37 cellular contexts compared by ENCODE assay signal in the genomic region with DNA sequence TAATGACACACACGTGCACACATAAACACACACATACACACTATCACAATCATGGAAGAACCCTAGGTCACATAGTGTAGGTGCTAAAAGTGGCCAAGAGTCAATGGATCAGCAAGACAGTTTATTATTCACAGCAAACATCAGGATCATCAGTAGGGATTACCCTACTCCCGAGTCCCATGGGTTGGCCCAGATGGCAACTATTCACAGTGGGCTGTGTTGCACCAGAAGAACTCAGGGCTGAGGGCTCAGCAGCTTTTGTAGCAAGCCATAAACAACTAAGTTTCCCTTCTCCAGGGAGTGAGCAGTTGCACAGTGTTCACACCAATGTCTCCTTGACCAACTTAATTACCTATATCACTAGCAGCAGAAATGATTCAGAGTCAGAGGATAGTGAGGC.
"Had no signal": no experiment of that assay in that cellular context is flagged by ENCODE, and none has a peak within 500 bp of the region (broad histone marks: within the 10 kb centered on the region; RNA-seq: fewer than 3 reads in every experiment).

No MANE protein-coding gene starts in this region.

- H3K4me1 Mint-ChIP-seq: activated CD4-positive, alpha-beta T cell treated with anti-CD3 and anti-CD28 coated beads, Interleukin-2, amount 10 ng/mL, durations not matched to agents 24 days and 14 days had no signal

- H3K9me3 ChIP-seq: adrenal gland, body of pancreas, breast epithelium had no signal

- H3K4me1 ChIP-seq: breast epithelium had no signal

- H3K4me3 Mint-ChIP-seq: activated B cell treated with CpG ODN at 0.5 μM for 24 hours; activated CD4-positive, alpha-beta memory T cell treated with anti-CD3 and anti-CD28 coated beads, Interleukin-2, amount 10 ng/mL, durations not matched to agents 7 days and 5 days; activated CD4-positive, alpha-beta T cell treated with anti-CD3 and anti-CD28 coated beads, Interleukin-2, amount 10 ng/mL, durations not matched to agents 24 days and 14 days; activated naive CD4-positive, alpha-beta T cell treated with anti-CD3 and anti-CD28 coated beads for 36 hours; activated naive CD8-positive, alpha-beta T cell treated with anti-CD3 and anti-CD28 coated beads for 36 hours; activated T-cell treated with anti-CD3 and anti-CD28 coated beads, Interleukin-2, amount 50 U/mL, for 4 hours; activated T-cell treated with anti-CD3 and anti-CD28 coated beads, Interleukin-2, amount 50 U/mL, for 72 hours; activated T-helper 1 cell treated with anti-CD3 and anti-CD28 coated beads, Interleukin-12 subunit alpha, Interleukin-12 subunit beta, Interleukin-2, Interleukin-4 antibody, amounts not matched to agents 30 ng/mL and 10 ng/mL and 1 ng/mL, durations not matched to agents 14 hours and 24 hours and 36 hours; activated T-helper 17 cell treated with anti-CD3 and anti-CD28 coated beads, Interleukin-2, amount 50 U/mL, for 72 hours; T-helper 1 cell treated with Interleukin-12 subunit alpha and Interleukin-12 subunit beta and Interleukin-4 antibody, amounts not matched to agents 30 μg/mL and 1 μg/mL, for 36 hours; T-helper 2 cell treated with Interferon-gamma antibody and Interleukin-4, amounts not matched to agents 5 μg/mL and 100 μg/mL, for 36 hours had no signal

- H3K27ac ChIP-seq: adrenal gland, body of pancreas, brain microvascular endothelial cell, breast epithelium, VCaP had no signal

- H3K9me3 Mint-ChIP-seq: activated B cell treated with CpG ODN at 0.5 μM for 24 hours; activated CD4-positive, alpha-beta memory T cell treated with anti-CD3 and anti-CD28 coated beads, Interleukin-2, amount 10 ng/mL, durations not matched to agents 7 days and 5 days; activated CD4-positive, alpha-beta T cell treated with anti-CD3 and anti-CD28 coated beads, Interleukin-2, amount 10 ng/mL, durations not matched to agents 24 days and 14 days; activated naive CD4-positive, alpha-beta T cell treated with anti-CD3 and anti-CD28 coated beads for 36 hours; activated naive CD4-positive, alpha-beta T cell treated with anti-CD3 and anti-CD28 coated beads, Interleukin-2, amount 50 U/mL, for 72 hours; activated naive CD8-positive, alpha-beta T cell treated with anti-CD3 and anti-CD28 coated beads for 36 hours; activated T-cell treated with anti-CD3 and anti-CD28 coated beads, Interleukin-2, amount 50 U/mL, for 4 hours; activated T-cell treated with anti-CD3 and anti-CD28 coated beads, Interleukin-2, amount 50 U/mL, for 72 hours; activated T-helper 1 cell treated with anti-CD3 and anti-CD28 coated beads, Interleukin-12 subunit alpha, Interleukin-12 subunit beta, Interleukin-2, Interleukin-4 antibody, amounts not matched to agents 30 ng/mL and 10 ng/mL and 1 ng/mL, durations not matched to agents 14 hours and 24 hours and 36 hours; activated T-helper 17 cell treated with anti-CD3 and anti-CD28 coated beads, Interleukin-2, amount 50 U/mL, for 72 hours; T-helper 1 cell treated with Interleukin-12 subunit alpha and Interleukin-12 subunit beta and Interleukin-4 antibody, amounts not matched to agents 30 μg/mL and 1 μg/mL, for 36 hours; T-helper 2 cell treated with Interferon-gamma antibody and Interleukin-4, amounts not matched to agents 5 μg/mL and 100 μg/mL, for 36 hours had no signal

- H3K27me3 Mint-ChIP-seq: activated B cell treated with CpG ODN at 0.5 μM for 24 hours; activated CD4-positive, alpha-beta memory T cell treated with anti-CD3 and anti-CD28 coated beads, Interleukin-2, amount 10 ng/mL, durations not matched to agents 7 days and 5 days; activated CD4-positive, alpha-beta T cell treated with anti-CD3 and anti-CD28 coated beads, Interleukin-2, amount 10 ng/mL, durations not matched to agents 24 days and 14 days; activated naive CD8-positive, alpha-beta T cell treated with anti-CD3 and anti-CD28 coated beads for 36 hours; activated T-helper 17 cell treated with anti-CD3 and anti-CD28 coated beads, Interleukin-2, amount 50 U/mL, for 72 hours had no signal

- H3K27ac Mint-ChIP-seq: activated B cell treated with CpG ODN at 0.5 μM for 24 hours; activated CD4-positive, alpha-beta memory T cell treated with anti-CD3 and anti-CD28 coated beads, Interleukin-2, amount 10 ng/mL, durations not matched to agents 7 days and 5 days; activated CD4-positive, alpha-beta T cell treated with anti-CD3 and anti-CD28 coated beads, Interleukin-2, amount 10 ng/mL, durations not matched to agents 24 days and 14 days; activated naive CD4-positive, alpha-beta T cell treated with anti-CD3 and anti-CD28 coated beads for 36 hours; activated naive CD4-positive, alpha-beta T cell treated with anti-CD3 and anti-CD28 coated beads, Interleukin-2, amount 50 U/mL, for 72 hours; activated naive CD8-positive, alpha-beta T cell treated with anti-CD3 and anti-CD28 coated beads for 36 hours; activated T-cell treated with anti-CD3 and anti-CD28 coated beads, Interleukin-2, amount 50 U/mL, for 72 hours; activated T-helper 1 cell treated with anti-CD3 and anti-CD28 coated beads, Interleukin-12 subunit alpha, Interleukin-12 subunit beta, Interleukin-2, Interleukin-4 antibody, amounts not matched to agents 30 ng/mL and 10 ng/mL and 1 ng/mL, durations not matched to agents 14 hours and 24 hours and 36 hours; activated T-helper 17 cell treated with anti-CD3 and anti-CD28 coated beads, Interleukin-2, amount 50 U/mL, for 72 hours; T-helper 1 cell treated with Interleukin-12 subunit alpha and Interleukin-12 subunit beta and Interleukin-4 antibody, amounts not matched to agents 30 μg/mL and 1 μg/mL, for 36 hours; T-helper 2 cell treated with Interferon-gamma antibody and Interleukin-4, amounts not matched to agents 5 μg/mL and 100 μg/mL, for 36 hours had no signal

- H3K36me3 Mint-ChIP-seq: activated naive CD4-positive, alpha-beta T cell treated with anti-CD3 and anti-CD28 coated beads, Interleukin-2, amount 50 U/mL, for 72 hours; activated naive CD8-positive, alpha-beta T cell treated with anti-CD3 and anti-CD28 coated beads for 36 hours had no signal

- ATAC-seq: activated naive CD4-positive, alpha-beta T cell treated with anti-CD3 and anti-CD28 coated beads, Interleukin-2, amount 50 U/mL, for 72 hours; activated T-cell treated with anti-CD3 and anti-CD28 coated beads, Interleukin-2, amount 50 U/mL, for 4 hours; activated T-cell treated with anti-CD3 and anti-CD28 coated beads, Interleukin-2, amount 50 U/mL, for 72 hours; activated T-helper 17 cell treated with anti-CD3 and anti-CD28 coated beads, Interleukin-2, amount 50 U/mL, for 72 hours; body of pancreas had no signal

- H3K36me3 ChIP-seq: adrenal gland, brain microvascular endothelial cell, breast epithelium had no signal

- DNase-seq: activated B cell treated with CpG ODN at 0.5 μM for 24 hours; activated CD4-positive, alpha-beta memory T cell treated with anti-CD3 and anti-CD28 coated beads, Interleukin-2, amount 10 ng/mL, durations not matched to agents 7 days and 5 days; activated CD4-positive, alpha-beta T cell treated with anti-CD3 and anti-CD28 coated beads for 4 hours; activated CD4-positive, alpha-beta T cell treated with anti-CD3 and anti-CD28 coated beads, Interleukin-2, amount 10 ng/mL, durations not matched to agents 24 days and 14 days; activated CD4-positive, alpha-beta T cell treated with anti-CD3 and anti-CD28 coated beads, Interleukin-2, amount 50 U/mL, for 1 hour; activated CD4-positive, alpha-beta T cell treated with anti-CD3 and anti-CD28 coated beads, Interleukin-2, amount 50 U/mL, for 48 hours; activated CD4-positive, CD25-positive, alpha-beta regulatory T cell treated with anti-CD3 and anti-CD28 coated beads, Interleukin-2, amount 50 U/mL, for 72 hours; activated CD8-positive, alpha-beta memory T cell treated with anti-CD3 and anti-CD28 coated beads, Interleukin-2, amount 50 U/mL, for 4 hours; activated effector memory CD4-positive, alpha-beta T cell treated with anti-CD3 and anti-CD28 coated beads, Interleukin-2, amount 50 U/mL, for 16 hours; activated gamma-delta T cell treated with Interleukin-2 at 50 U/mL for 16 hours; activated naive CD4-positive, alpha-beta T cell; activated naive CD4-positive, alpha-beta T cell treated with anti-CD3 and anti-CD28 coated beads for 36 hours; activated naive CD4-positive, alpha-beta T cell treated with anti-CD3 and anti-CD28 coated beads, Interleukin-2, amount 50 U/mL, for 16 hours; activated naive CD8-positive, alpha-beta T cell treated with anti-CD3 and anti-CD28 coated beads for 36 hours; activated T-cell treated with anti-CD3 and anti-CD28 coated beads for 4 hours; activated T-cell treated with anti-CD3 and anti-CD28 coated beads, Interleukin-2, amount 50 U/mL, for 1 hour; activated T-cell treated with anti-CD3 and anti-CD28 coated beads, Interleukin-2, amount 50 U/mL, for 4 hours; activated T-cell treated with anti-CD3 and anti-CD28 coated beads, Interleukin-2, amount 50 U/mL, for 72 hours; adrenal gland; amniotic stem cell; aorta; body of pancreas; brain microvascular endothelial cell; caudate nucleus; SW 1271; T-helper 1 cell; T-helper 2 cell; T-helper 9 cell had no signal

- FAIRE-seq: astrocyte, TTC549 had no signal

- H3K4me3 ChIP-seq: adrenal gland, body of pancreas, breast epithelium had no signal

- H3K27me3 ChIP-seq: adrenal gland, body of pancreas, brain microvascular endothelial cell, breast epithelium had no signal
